Comparison of ENCODE assay signal across 9 cellular contexts in the genomic region with DNA sequence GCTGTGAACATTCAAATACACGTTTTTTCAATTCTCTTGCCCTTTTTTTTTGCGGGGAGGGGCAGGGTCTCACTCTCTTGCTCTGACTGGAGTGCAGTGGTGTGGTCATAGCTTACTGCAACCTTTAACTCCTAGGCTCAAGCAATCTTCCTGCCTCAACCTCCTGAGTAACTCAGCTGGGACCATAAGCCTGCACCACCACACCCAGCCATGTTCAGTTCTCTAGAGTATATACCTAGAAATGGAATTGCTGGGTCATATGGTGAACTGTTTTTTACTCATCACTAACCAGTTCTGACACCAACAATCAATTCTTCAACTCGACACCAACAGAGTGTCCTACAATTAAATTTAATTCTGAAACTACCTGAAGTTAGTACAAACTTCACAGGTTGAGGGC.
DNase-seq lines count a peak whose midpoint lies in the region; ATAC-seq, FAIRE-seq and TF ChIP-seq lines count a peak whose summit lies in the region.
"Had no signal": no experiment of that assay in that cellular context is flagged by ENCODE, and none has a peak within 500 bp of the region (broad histone marks: within the 10 kb centered on the region; RNA-seq: fewer than 3 reads in every experiment).

No MANE protein-coding gene starts in this region.

- CTCF ChIA-PET in activated naive CD4-positive, alpha-beta T cell treated with anti-CD3 and anti-CD28 coated beads for 36 hours (lab: Charles Lee): interaction anchor here (0.6 to 1.5 kb wide), 4 partner anchors 17 to 854 kb away, joined by 4 to 5 read pairs (median 4); no protein-coding TSS in a partner anchor
- CTCF ChIA-PET in GM12878 (lab: Yijun Ruan, JAX): interaction anchor here (0.7 to 3.1 kb wide), 4 partner anchors 13 to 846 kb away, joined by 3 to 15 read pairs (median 5); no protein-coding TSS in a partner anchor

- no peaks in the 10 kb centered on the region for H3K27me3 Mint-ChIP-seq in activated naive CD4-positive, alpha-beta T cell treated with anti-CD3 and anti-CD28 coated beads for 36 hours (ENCODE audit: low read depth)
- no peaks in the 10 kb centered on the region for H3K27me3 Mint-ChIP-seq in stimulated activated naive CD8-positive, alpha-beta T cell treated with anti-CD3 and anti-CD28 coated beads, Interleukin-15, Interleukin-2, amounts not matched to agents 100 ng/mL and 50 ng/mL, for 24 hours

- FAIRE-seq in GM12878 (lab: Jason Lieb, UNC) (no peak), HTR-8/SVneo (lab: Jason Lieb, UNC) (no peak)

- no peaks in the 10 kb centered on the region for H3K9me3 Mint-ChIP-seq in activated naive CD4-positive, alpha-beta T cell treated with anti-CD3 and anti-CD28 coated beads for 36 hours
- no peaks in the 10 kb centered on the region for H3K9me3 Mint-ChIP-seq in stimulated activated naive CD8-positive, alpha-beta T cell treated with anti-CD3 and anti-CD28 coated beads, Interleukin-15, Interleukin-2, amounts not matched to agents 100 ng/mL and 50 ng/mL, for 24 hours

- no peak overlapping the region for H3K4me3 Mint-ChIP-seq in activated naive CD4-positive, alpha-beta T cell treated with anti-CD3 and anti-CD28 coated beads for 36 hours
- H3K4me3 Mint-ChIP-seq in stimulated activated naive CD8-positive, alpha-beta T cell treated with anti-CD3 and anti-CD28 coated beads, Interleukin-15, Interleukin-2, amounts not matched to agents 100 ng/mL and 50 ng/mL, for 24 hours: peak overlapping the region; percentile 47

- TF ChIP-seq POLR2A in GM12878 (IDR thresholded peaks at IDR 0.05; ENCODE audit: low read depth, low read length): no peak

- H3K27me3 ChIP-seq in GM12878 (replicated peaks in 1 of 2; ENCODE audit: control insufficient read depth in 2 of 2, insufficient read depth in 2 of 2, low read length in 1 of 2): no peaks in the 10 kb centered on the region

- DNase-seq in activated naive CD4-positive, alpha-beta T cell treated with anti-CD3 and anti-CD28 coated beads for 36 hours: peak; percentile 38
- DNase-seq in activated naive CD4-positive, alpha-beta T cell treated with anti-CD3 and anti-CD28 coated beads, Interleukin-2, amount 50 U/mL, for 16 hours: no peak
- DNase-seq in GM12878 (ENCODE audit: low read depth, low spot score): no peak
- DNase-seq in head of caudate nucleus: no peak
- no peak for DNase-seq in HTR-8/SVneo (ENCODE audit: insufficient read length, low spot score)
- no peak for DNase-seq in NCI-H510A treated with DMSO at 0.1 percent for 48 hours (lab: John Stamatoyannopoulos, UW)
- DNase-seq: hippocampal formation had no signal

- H3K9me3 ChIP-seq in GM12878 (replicated peaks; ENCODE audit: control insufficient read depth, insufficient read depth, low read length): no peaks in the 10 kb centered on the region

- TF ChIP-seq CTCF in GM12878 (IDR thresholded peaks at IDR 0.05 in 2 of 3, conservative IDR thresholded peaks at IDR 0.05 in 1 of 3; ENCODE audit: control insufficient read depth in 2 of 3, extremely low read depth in 1 of 3, insufficient read depth in 1 of 3, low read depth in 3 of 3, low read length in 3 of 3): no peak

- no peak overlapping the region for H2AFZ ChIP-seq in GM12878 (ENCODE audit: control insufficient read depth, low read depth, low read length)

- peak overlapping the region; percentile 27; the same call in 1 of the 2 replicates for H3K27ac ChIP-seq in GM12878 (ENCODE audit: control insufficient read depth, insufficient read depth)

- peak overlapping the region; percentile 33 for H3K4me3 ChIP-seq in GM12878

- no peak; a peak in 1 of 4 replicates for TF ChIP-seq EP300 in GM12878 (IDR thresholded peaks at IDR 0.05; ENCODE audit: borderline replicate concordance in 1 of 2, control insufficient read depth in 1 of 2, low read depth in 2 of 2, low read length in 2 of 2)

- H3K36me3 Mint-ChIP-seq in activated naive CD4-positive, alpha-beta T cell treated with anti-CD3 and anti-CD28 coated beads for 36 hours (ENCODE audit: low read depth): peaks cover 40% of the 10 kb centered on the region
- H3K36me3 Mint-ChIP-seq in stimulated activated naive CD8-positive, alpha-beta T cell treated with anti-CD3 and anti-CD28 coated beads, Interleukin-15, Interleukin-2, amounts not matched to agents 100 ng/mL and 50 ng/mL, for 24 hours (ENCODE audit: low read depth): peaks cover 86% of the 10 kb centered on the region

- no TSS peak for BruUV-seq in GM12878 (replicated peaks; lab: Mats Ljungman, UMichigan)

- peaks cover 57% of the 10 kb centered on the region for H3K4me1 ChIP-seq in GM12878 (ENCODE audit: control insufficient read depth, insufficient read depth, low read length)

- H4K20me1 ChIP-seq in GM12878 (ENCODE audit: control insufficient read depth, insufficient read depth): no peaks in the 10 kb centered on the region; the same call in 1 of the 2 replicates

- intact Hi-C loops in activated naive CD4-positive, alpha-beta T cell treated with anti-CD3 and anti-CD28 coated beads for 36 hours (cut with micrococcal nuclease): loop anchor here (1.0 kb wide), 1 partner anchor 7 kb away; no protein-coding TSS in a partner anchor
- intact Hi-C loops in GM12878 (cut with micrococcal nuclease; ENCODE audit: unreplicated experiment) (no loop called here), head of caudate nucleus (cut with DNase I) (no loop called here)

- peaks cover 5 to 22% of the 10 kb centered on the region in 2 experiments; a peak in 3 of 4 replicates for H3K36me3 ChIP-seq in GM12878 (ENCODE audit: control insufficient read depth in 2 of 2, insufficient read depth in 2 of 2, low read length in 1 of 2)

- RAD21 ChIA-PET in GM12878 (lab: Charles Lee; ENCODE audit: unreplicated experiment): interaction anchor here (1.2 kb wide), 1 partner anchor 8 kb away, joined by 3 read pairs; no protein-coding TSS in a partner anchor

- H3K4me1 Mint-ChIP-seq in activated naive CD4-positive, alpha-beta T cell treated with anti-CD3 and anti-CD28 coated beads for 36 hours (ENCODE audit: low read depth): peaks cover 75% of the 10 kb centered on the region
- H3K4me1 Mint-ChIP-seq in stimulated activated naive CD8-positive, alpha-beta T cell treated with anti-CD3 and anti-CD28 coated beads, Interleukin-15, Interleukin-2, amounts not matched to agents 100 ng/mL and 50 ng/mL, for 24 hours (ENCODE audit: low read depth): peaks cover 95% of the 10 kb centered on the region

- peaks cover 97% of the 10 kb centered on the region for H3K79me2 ChIP-seq in GM12878 (ENCODE audit: control insufficient read depth, insufficient read depth, low read length)

- in situ Hi-C loops in GM12878 (cut with MboI): no loop called here

- no peak overlapping the region for H3K9ac ChIP-seq in GM12878 (ENCODE audit: control insufficient read depth, insufficient read depth, low read length)

- no peak for TF ChIP-seq RAD21 in GM12878 (IDR thresholded peaks at IDR 0.05; ENCODE audit: insufficient read depth, low read depth, low read length)

- H3K4me2 ChIP-seq in GM12878 (ENCODE audit: control insufficient read depth, insufficient read depth): peak overlapping the region; percentile 46

- peak overlapping the region; percentile 77 for H3K27ac Mint-ChIP-seq in activated naive CD4-positive, alpha-beta T cell treated with anti-CD3 and anti-CD28 coated beads for 36 hours
- peak overlapping the region; percentile 82 for H3K27ac Mint-ChIP-seq in stimulated activated naive CD8-positive, alpha-beta T cell treated with anti-CD3 and anti-CD28 coated beads, Interleukin-15, Interleukin-2, amounts not matched to agents 100 ng/mL and 50 ng/mL, for 24 hours

- WGBS in GM12878 (ENCODE audit: insufficient coverage, insufficient replicate concordance, low lambda C conversion rate, missing lambda C conversion rate): 0% methylated on average over 3 of the region's 3 CpGs

- POLR2A ChIA-PET in GM12878 (lab: Charles Lee): no interaction called here

- SMC1A ChIA-PET in GM12878 (lab: Charles Lee; ENCODE audit: uncharacterized antibody, unreplicated experiment): interaction anchor here (0.6 to 3.5 kb wide), 3 partner anchors 39 to 324 kb away, joined by 3 to 11 read pairs (median 3); no protein-coding TSS in a partner anchor

- ATAC-seq in HG03045 (IDR thresholded peaks at IDR 0.05; ENCODE audit: unreplicated experiment): peak; percentile 45
- peak; percentile 63 for ATAC-seq in GM12878

TF ChIP-seq in GM12878, 131 proteins besides CTCF, POLR2A, EP300 and RAD21 (continues in another document):
- TF ChIP-seq RAD51 (IDR thresholded peaks at IDR 0.05) (no peak), RUNX3 (IDR thresholded peaks at IDR 0.05; ENCODE audit: low read length) (peak; percentile 59; the same call in 1 of the 2 replicates), NFXL1 (IDR thresholded peaks at IDR 0.05; ENCODE audit: borderline replicate concordance) (no peak), CHD4 (IDR thresholded peaks at IDR 0.05) (no peak), FOXK2 (IDR thresholded peaks at IDR 0.05) (no peak), MTA3 (IDR thresholded peaks at IDR 0.05; ENCODE audit: borderline replicate concordance, low read length) (no peak), BCL11A (IDR thresholded peaks at IDR 0.05; ENCODE audit: low read depth, low read length) (0 out of 2 replicates have a peak, but pooled peaks have one; percentile 47), STAT3 (IDR thresholded peaks at IDR 0.05; ENCODE audit: low read depth, low read length) (no peak), TCF7 (IDR thresholded peaks at IDR 0.05; ENCODE audit: borderline replicate concordance) (no peak)
- TF ChIP-seq, protein P1, sequence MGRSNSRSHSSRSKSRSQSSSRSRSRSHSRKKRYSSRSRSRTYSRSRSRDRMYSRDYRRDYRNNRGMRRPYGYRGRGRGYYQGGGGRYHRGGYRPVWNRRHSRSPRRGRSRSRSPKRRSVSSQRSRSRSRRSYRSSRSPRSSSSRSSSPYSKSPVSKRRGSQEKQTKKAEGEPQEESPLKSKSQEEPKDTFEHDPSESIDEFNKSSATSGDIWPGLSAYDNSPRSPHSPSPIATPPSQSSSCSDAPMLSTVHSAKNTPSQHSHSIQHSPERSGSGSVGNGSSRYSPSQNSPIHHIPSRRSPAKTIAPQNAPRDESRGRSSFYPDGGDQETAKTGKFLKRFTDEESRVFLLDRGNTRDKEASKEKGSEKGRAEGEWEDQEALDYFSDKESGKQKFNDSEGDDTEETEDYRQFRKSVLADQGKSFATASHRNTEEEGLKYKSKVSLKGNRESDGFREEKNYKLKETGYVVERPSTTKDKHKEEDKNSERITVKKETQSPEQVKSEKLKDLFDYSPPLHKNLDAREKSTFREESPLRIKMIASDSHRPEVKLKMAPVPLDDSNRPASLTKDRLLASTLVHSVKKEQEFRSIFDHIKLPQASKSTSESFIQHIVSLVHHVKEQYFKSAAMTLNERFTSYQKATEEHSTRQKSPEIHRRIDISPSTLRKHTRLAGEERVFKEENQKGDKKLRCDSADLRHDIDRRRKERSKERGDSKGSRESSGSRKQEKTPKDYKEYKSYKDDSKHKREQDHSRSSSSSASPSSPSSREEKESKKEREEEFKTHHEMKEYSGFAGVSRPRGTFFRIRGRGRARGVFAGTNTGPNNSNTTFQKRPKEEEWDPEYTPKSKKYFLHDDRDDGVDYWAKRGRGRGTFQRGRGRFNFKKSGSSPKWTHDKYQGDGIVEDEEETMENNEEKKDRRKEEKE (IDR thresholded peaks at IDR 0.05): no peak
